In the genomic region with DNA sequence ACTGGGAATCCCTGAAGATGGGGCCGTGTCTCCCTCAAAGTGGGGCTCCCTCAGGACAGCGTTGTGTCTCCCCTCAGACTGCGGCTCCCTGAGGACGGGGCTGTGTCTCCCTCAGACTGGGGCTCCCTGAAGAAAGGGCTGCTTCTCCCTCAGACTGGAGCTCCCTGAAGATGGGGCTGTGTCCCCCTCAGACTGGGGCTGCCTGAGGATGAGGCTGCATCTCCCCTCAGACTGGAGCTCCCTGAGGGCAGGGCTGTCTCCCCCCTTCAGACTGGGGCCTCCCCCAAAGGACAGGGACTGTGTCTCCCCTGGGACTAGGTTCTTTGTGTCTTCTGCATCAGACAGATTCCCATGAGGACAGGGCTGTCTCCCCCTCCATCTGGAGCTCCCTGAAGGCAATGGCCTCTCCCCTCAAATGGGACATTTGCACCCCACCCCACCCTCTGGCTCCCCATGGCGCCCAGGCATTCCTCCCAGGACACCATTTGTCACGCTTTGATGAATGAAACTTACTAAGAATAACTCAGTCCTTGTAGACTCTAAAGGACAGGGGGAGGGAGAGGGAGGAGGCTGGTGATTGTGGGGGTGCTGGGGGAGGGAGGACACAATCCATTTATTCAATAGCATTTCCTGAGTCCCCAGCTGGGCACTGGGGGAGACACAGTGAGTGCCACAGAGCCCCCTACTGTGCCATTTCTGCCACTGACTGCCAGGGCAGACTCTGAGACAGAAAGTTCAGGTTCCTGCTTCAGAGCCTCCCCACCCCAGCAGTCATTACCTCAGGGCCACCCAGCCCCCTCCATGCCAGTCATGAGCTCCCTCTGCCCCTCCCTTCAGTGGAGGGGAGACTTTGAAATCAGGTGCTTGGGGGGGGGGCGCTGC, we compare ENCODE assay signal across 9 cellular contexts.
DNase-seq lines count a peak whose midpoint lies in the region; ATAC-seq lines count a peak whose summit lies in the region.
"Had no signal": no experiment of that assay in that cellular context is flagged by ENCODE, and none has a peak within 500 bp of the region (broad histone marks: within the 10 kb centered on the region; RNA-seq: fewer than 3 reads in every experiment).

No MANE protein-coding gene starts in this region.

- H3K9me3 Mint-ChIP-seq in activated naive CD8-positive, alpha-beta T cell treated with anti-CD3 and anti-CD28 coated beads, Interleukin-2, amount 50 U/mL, for 24 hours, result no peaks in the 10 kb centered on the region

- H3K4me1 Mint-ChIP-seq in activated naive CD8-positive, alpha-beta T cell treated with anti-CD3 and anti-CD28 coated beads, Interleukin-2, amount 50 U/mL, for 24 hours, result peaks cover 25% of the 10 kb centered on the region

- H3K4me3 Mint-ChIP-seq in activated naive CD8-positive, alpha-beta T cell treated with anti-CD3 and anti-CD28 coated beads, Interleukin-2, amount 50 U/mL, for 24 hours, result no peak overlapping the region

- DNase-seq in NCI-H748 (lab: John Stamatoyannopoulos, UW; ENCODE audit: unreplicated experiment) (peak; percentile 22), NCI-H748 treated with DMSO at 0.1 percent for 48 hours (lab: John Stamatoyannopoulos, UW) (no peak), MV-4-11 (lab: John Stamatoyannopoulos, UW) (peak; percentile 67), dermis blood vessel endothelial cell (peak; percentile 23), renal cortical epithelial cell (ENCODE audit: low read depth) (peak; percentile 68), NCI-H1694 (lab: John Stamatoyannopoulos, UW) (no peak)
- DNase-seq in activated naive CD8-positive, alpha-beta T cell treated with anti-CD3 and anti-CD28 coated beads, Interleukin-2, amount 50 U/mL, for 24 hours, result no peak

- no peak for ATAC-seq in activated naive CD8-positive, alpha-beta T cell treated with anti-CD3 and anti-CD28 coated beads, Interleukin-2, amount 50 U/mL, for 24 hours
- no peak for ATAC-seq in GM18858 (IDR thresholded peaks at IDR 0.05; ENCODE audit: unreplicated experiment)

- peaks cover 48% of the 10 kb centered on the region for H3K27me3 Mint-ChIP-seq in activated naive CD8-positive, alpha-beta T cell treated with anti-CD3 and anti-CD28 coated beads, Interleukin-2, amount 50 U/mL, for 24 hours

- H3K27ac Mint-ChIP-seq in activated naive CD8-positive, alpha-beta T cell treated with anti-CD3 and anti-CD28 coated beads, Interleukin-2, amount 50 U/mL, for 24 hours, result no peak overlapping the region
- H3K27ac Mint-ChIP-seq: CD4-positive, CD25-positive, alpha-beta regulatory T cell had no signal

- H3K36me3 Mint-ChIP-seq in activated naive CD8-positive, alpha-beta T cell treated with anti-CD3 and anti-CD28 coated beads, Interleukin-2, amount 50 U/mL, for 24 hours (ENCODE audit: low read depth), result no peaks in the 10 kb centered on the region

Comparison
In these comparisons a context has a peak if more than half of its experiments do, and no peak if none do; other contexts are left out.
1. DNase-seq: peak in NCI-H748 (single experiment), MV-4-11 (single experiment), dermis blood vessel endothelial cell (single experiment) and renal cortical epithelial cell (single experiment); none in NCI-H748 treated with DMSO at 0.1 percent for 48 hours (single experiment), activated naive CD8-positive, alpha-beta T cell treated with anti-CD3 and anti-CD28 coated beads, Interleukin-2, amount 50 U/mL, for 24 hours (single experiment) and NCI-H1694 (single experiment).